ENCODE assay signal across 10 cellular contexts in the genomic region with DNA sequence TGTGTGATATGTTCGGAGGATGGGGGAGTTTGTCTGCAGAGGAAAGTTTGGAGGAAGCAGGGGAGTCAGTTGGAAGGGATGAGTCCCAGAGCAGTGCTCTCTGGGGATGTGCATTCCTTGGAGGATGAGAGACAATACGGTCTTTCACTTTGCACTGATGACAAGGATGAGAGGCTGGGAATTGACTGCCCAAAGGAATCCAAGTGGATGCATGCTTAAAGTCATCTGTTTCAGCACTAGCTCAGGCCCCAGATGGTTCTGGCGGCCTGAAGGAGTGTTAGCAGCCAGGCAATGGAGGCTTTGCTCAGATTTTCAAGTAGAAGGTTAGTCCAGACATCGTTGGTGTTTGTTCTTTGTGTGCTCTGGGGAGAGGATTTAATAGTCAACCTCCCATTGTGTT.
DNase-seq lines count a peak whose midpoint lies in the region; TF ChIP-seq lines count a peak whose summit lies in the region.
"Had no signal": no experiment of that assay in that cellular context is flagged by ENCODE, and none has a peak within 500 bp of the region (broad histone marks: within the 10 kb centered on the region; RNA-seq: fewer than 3 reads in every experiment).

No MANE protein-coding gene starts in this region.

- TF ChIP-seq CTCF in RWPE1 (conservative IDR thresholded peaks at IDR 0.05; ENCODE audit: low read depth) (no peak), uterus (IDR thresholded peaks at IDR 0.05) (no peak), WERI-Rb-1 (IDR thresholded peaks at IDR 0.05; ENCODE audit: low read depth, low read length) (no peak)

- intact Hi-C loops in uterus (cut with DNase I; ENCODE audit: low total_unique reads), result no loop called here

- H3K27ac ChIP-seq in RWPE1, result peak overlapping the region; percentile 30; the same call in 1 of the 2 replicates
- H3K27ac ChIP-seq in esophagus (ENCODE audit: low read depth in 2 of 2, low read length in 1 of 2), result peak overlapping the region; percentile 17 to 37
- peak overlapping the region; percentile 41 to 60 for H3K27ac ChIP-seq in uterus
- no peak overlapping the region for H3K27ac ChIP-seq in WERI-Rb-1

- H3K9me3 ChIP-seq in esophagus (ENCODE audit: control insufficient read depth in 2 of 2, insufficient read depth in 1 of 2, low read depth in 1 of 2, low read length in 1 of 2), result no peaks in the 10 kb centered on the region
- H3K9me3 ChIP-seq in uterus, result no peaks in the 10 kb centered on the region
- H3K9me3 ChIP-seq in WERI-Rb-1 (ENCODE audit: severe bottlenecking), result no peaks in the 10 kb centered on the region

- H3K4me1 ChIP-seq in esophagus (ENCODE audit: control insufficient read depth in 2 of 2, insufficient read depth in 2 of 2, low read length in 1 of 2), result peaks cover 0 to 2% of the 10 kb centered on the region in 2 donors
- H3K4me1 ChIP-seq in uterus, result peaks cover 5 to 17% of the 10 kb centered on the region in 2 donors

- POLR2A ChIA-PET in RWPE1 (lab: Yijun Ruan, JAX; ENCODE audit: low non-redundant PET), result no interaction called here

- H3K36me3 ChIP-seq in esophagus (ENCODE audit: control insufficient read depth in 2 of 2, insufficient read depth in 2 of 2, low read length in 1 of 2) (peaks cover 0 to 2% of the 10 kb centered on the region in 2 donors), uterus (no peaks in the 10 kb centered on the region), WERI-Rb-1 (no peaks in the 10 kb centered on the region)

- WGBS in esophagus, 2 donors, result 75 to 80% methylated on average over 4 of the region's 4 CpGs

- no peak overlapping the region for H3K4me3 ChIP-seq in esophagus (ENCODE audit: low read depth in 1 of 2, low read length in 2 of 2)
- H3K4me3 ChIP-seq in uterus, result no peak overlapping the region
- H3K4me3 ChIP-seq in WERI-Rb-1 (ENCODE audit: low read depth, low read length), result no peak overlapping the region

- CTCF ChIA-PET in RWPE1 (lab: Yijun Ruan, JAX), result no interaction called here

- DNase-seq in RWPE1 (ENCODE audit: low spot score) (no peak), medulla oblongata (ENCODE audit: extremely low spot score) (peak; percentile 18), uterus (no peak), cerebellar nuclear complex (lab: John Stamatoyannopoulos, UW) (no peak), WERI-Rb-1 (no peak), Kasumi-1 (lab: John Stamatoyannopoulos, UW) (no peak)
- DNase-seq: activated CD8-positive, alpha-beta memory T cell treated with anti-CD3 and anti-CD28 coated beads for 24 hours; DMS153; NCI-H2107 had no signal

- TF ChIP-seq POLR2A in uterus (IDR thresholded peaks at IDR 0.05), result no peak

- no peaks in the 10 kb centered on the region for H3K27me3 ChIP-seq in esophagus (ENCODE audit: control insufficient read depth in 1 of 2, insufficient read depth in 2 of 2, low read length in 2 of 2)
- no peaks in the 10 kb centered on the region for H3K27me3 ChIP-seq in uterus
- H3K27me3 ChIP-seq in WERI-Rb-1 (ENCODE audit: insufficient read depth, low read depth, severe bottlenecking), result no peaks in the 10 kb centered on the region
